Comparison of ENCODE assay signal across 7 cellular contexts in genomic region chr2:87075796-87076252, GRCh38. TPM values are rescaled to one million over a fixed set of nuclear protein-coding genes. Genes with fewer than 3 reads are reported as not detected.
DNase-seq lines count a peak whose midpoint lies in the region; ATAC-seq and TF ChIP-seq lines count a peak whose summit lies in the region.
"Not testable (repeated sequence)": the region's sequence is repeated elsewhere in the genome, so short reads cannot be mapped to it uniquely, and the experiment has no call there.

No MANE protein-coding gene starts in this region.

- H3K36me3 ChIP-seq in effector memory CD4-positive, alpha-beta T cell (ENCODE audit: control insufficient read depth, insufficient read depth, low read length) = not testable (repeated sequence)

- not testable (repeated sequence) for H3K9me3 ChIP-seq in effector memory CD4-positive, alpha-beta T cell (ENCODE audit: control insufficient read depth, low read length)

- TF ChIP-seq CTCF in NB4 (IDR thresholded peaks at IDR 0.05; ENCODE audit: low read depth, low read length) = not testable (repeated sequence)

- DNase-seq in NB4 (ENCODE audit: low read depth) (peak; percentile 64), activated T-cell treated with anti-CD3 and anti-CD28 coated beads for 24 hours (ENCODE audit: low read depth) (peak; percentile 42), left lobe of liver (ENCODE audit: low spot score) (peak; percentile 53)
- DNase-seq in effector memory CD4-positive, alpha-beta T cell = peak; percentile 25 to 47 (median 44)

- ATAC-seq in GM18868 (IDR thresholded peaks at IDR 0.05; ENCODE audit: unreplicated experiment) (peak; percentile 35), HG02870 (IDR thresholded peaks at IDR 0.05; ENCODE audit: unreplicated experiment) (peak; percentile 26), left lobe of liver (peak; percentile 1)

- peak overlapping the region; percentile 69 for H3K27ac ChIP-seq in effector memory CD4-positive, alpha-beta T cell (ENCODE audit: insufficient read depth, low read length, poor library complexity, severe bottlenecking)
- peak overlapping the region; percentile 80 to 97 (median 92) for H3K27ac ChIP-seq in skin epidermis

- not testable (repeated sequence) for H3K27me3 ChIP-seq in effector memory CD4-positive, alpha-beta T cell (replicated peaks; ENCODE audit: control insufficient read depth, insufficient read depth, low read length, poor library complexity, severe bottlenecking)

- not testable (repeated sequence) for H3K4me1 ChIP-seq in effector memory CD4-positive, alpha-beta T cell (ENCODE audit: control insufficient read depth, insufficient read depth, low read length, poor library complexity, severe bottlenecking)

- H3K4me3 ChIP-seq in NB4 (ENCODE audit: low read depth, low read length) = peak overlapping the region; percentile 57
- peak overlapping the region; percentile 57 for H3K4me3 ChIP-seq in effector memory CD4-positive, alpha-beta T cell (ENCODE audit: insufficient read depth, low read depth, low read length, poor library complexity, severe bottlenecking)
- peak overlapping the region; percentile 58 to 77 (median 65) for H3K4me3 ChIP-seq in skin epidermis

- not testable (repeated sequence) for TF ChIP-seq POLR2A in NB4 (IDR thresholded peaks at IDR 0.05; ENCODE audit: extremely low read depth, insufficient read length)

RNA-seq across cellular contexts. Expression of gene PLGLB1, which starts 54.2 kb away (rescaled TPM):
- 104 TPM for total RNA-seq in left lobe of liver

Comparison
In these comparisons a context has a peak if more than half of its experiments do, and no peak if none do; other contexts are left out.
1. Peak in every context shown above with its lines: DNase-seq, ATAC-seq, H3K4me3 ChIP-seq and H3K27ac ChIP-seq.